ENCODE assay signal across 8 cellular contexts in genomic region chr19:11964496-11964857, GRCh38. TPM values are rescaled to one million over a fixed set of nuclear protein-coding genes. Genes with fewer than 3 reads are reported as not detected.
DNase-seq lines count a peak whose midpoint lies in the region; ATAC-seq lines count a peak whose summit lies in the region.

No MANE protein-coding gene starts in this region.

- H3K36me3 ChIP-seq in rectal smooth muscle tissue (ENCODE audit: control insufficient read depth, insufficient read depth, low read length), result no peaks in the 10 kb centered on the region

- DNase-seq in NCI-H524 (lab: John Stamatoyannopoulos, UW) (peak; percentile 77 to 88), NCI-H524 treated with DMSO at 0.1 percent for 48 hours (lab: John Stamatoyannopoulos, UW) (no peak), T-helper 17 cell (no peak), Right ventricle myocardium inferior (ENCODE audit: missing footprints) (peak; percentile 70), HK-2 (ENCODE audit: unreplicated experiment) (no peak)
- DNase-seq in stimulated activated CD4-positive, alpha-beta T cell treated with anti-CD3 and anti-CD28 coated beads, Interleukin-1b, Interleukin-23, amount 100 ng/mL, for 48 hours, result no peak

- H3K36me3 Mint-ChIP-seq in T-helper 17 cell (ENCODE audit: low read depth), result peaks cover 2% of the 10 kb centered on the region

- H3K27ac Mint-ChIP-seq in T-helper 17 cell, result peak overlapping the region; percentile 92

- peak overlapping the region; percentile 88 for H3K27ac ChIP-seq in rectal smooth muscle tissue (ENCODE audit: low read depth, low read length)

- ATAC-seq in T-helper 17 cell (no peak), Right ventricle myocardium inferior (peak; percentile 54), HG03521 (IDR thresholded peaks at IDR 0.05; ENCODE audit: unreplicated experiment) (no peak)

- H3K4me3 Mint-ChIP-seq in T-helper 17 cell, result peak overlapping the region; percentile 91

- peak overlapping the region; percentile 89 for H3K4me3 ChIP-seq in rectal smooth muscle tissue (ENCODE audit: low read length)

- H3K27me3 Mint-ChIP-seq in T-helper 17 cell, result no peaks in the 10 kb centered on the region

- peaks cover 20% of the 10 kb centered on the region for H3K4me1 Mint-ChIP-seq in T-helper 17 cell

- H3K9ac ChIP-seq in rectal smooth muscle tissue (ENCODE audit: low read length), result no peak overlapping the region

- peaks cover 5% of the 10 kb centered on the region for H3K4me1 ChIP-seq in rectal smooth muscle tissue (ENCODE audit: control insufficient read depth, insufficient read depth, low read length)

- intact Hi-C loops in Right ventricle myocardium inferior (cut with DNase I), result loop anchor here (1.0 to 10.0 kb wide), 3 partner anchors 24 to 90 kb away; partner anchors contain the start of gene ZNF878

- no peaks in the 10 kb centered on the region for H3K9me3 ChIP-seq in T-helper 17 cell (ENCODE audit: control insufficient read depth, low read length, poor library complexity, severe bottlenecking)

- no peaks in the 10 kb centered on the region for H3K27me3 ChIP-seq in rectal smooth muscle tissue (ENCODE audit: control insufficient read depth, insufficient read depth, low read length)

RNA-seq across cellular contexts. Expression of gene ZNF763, which starts 0.4 kb away (rescaled TPM):
- total RNA-seq in T-helper 17 cell, result 1 to 10 TPM; 1.5 to 1.7 TPM
- total RNA-seq in Right ventricle myocardium inferior, result 2.6 TPM

RNA-seq across cellular contexts. Expression of gene ZNF700, which starts 39.6 kb away (rescaled TPM):
- total RNA-seq in T-helper 17 cell (10 to 100 TPM; 14.3 to 18.7 TPM), Right ventricle myocardium inferior (4.1 TPM)

Comparison
In these comparisons a context has a peak if more than half of its experiments do, and no peak if none do; other contexts are left out.
1. DNase-seq: peak in NCI-H524 (2 of 2) and Right ventricle myocardium inferior (single experiment); none in NCI-H524 treated with DMSO at 0.1 percent for 48 hours (single experiment), T-helper 17 cell (0 of 3), stimulated activated CD4-positive, alpha-beta T cell treated with anti-CD3 and anti-CD28 coated beads, Interleukin-1b, Interleukin-23, amount 100 ng/mL, for 48 hours (single experiment) and HK-2 (single experiment).